ENCODE assay signal across 12 cellular contexts in the genomic region with DNA sequence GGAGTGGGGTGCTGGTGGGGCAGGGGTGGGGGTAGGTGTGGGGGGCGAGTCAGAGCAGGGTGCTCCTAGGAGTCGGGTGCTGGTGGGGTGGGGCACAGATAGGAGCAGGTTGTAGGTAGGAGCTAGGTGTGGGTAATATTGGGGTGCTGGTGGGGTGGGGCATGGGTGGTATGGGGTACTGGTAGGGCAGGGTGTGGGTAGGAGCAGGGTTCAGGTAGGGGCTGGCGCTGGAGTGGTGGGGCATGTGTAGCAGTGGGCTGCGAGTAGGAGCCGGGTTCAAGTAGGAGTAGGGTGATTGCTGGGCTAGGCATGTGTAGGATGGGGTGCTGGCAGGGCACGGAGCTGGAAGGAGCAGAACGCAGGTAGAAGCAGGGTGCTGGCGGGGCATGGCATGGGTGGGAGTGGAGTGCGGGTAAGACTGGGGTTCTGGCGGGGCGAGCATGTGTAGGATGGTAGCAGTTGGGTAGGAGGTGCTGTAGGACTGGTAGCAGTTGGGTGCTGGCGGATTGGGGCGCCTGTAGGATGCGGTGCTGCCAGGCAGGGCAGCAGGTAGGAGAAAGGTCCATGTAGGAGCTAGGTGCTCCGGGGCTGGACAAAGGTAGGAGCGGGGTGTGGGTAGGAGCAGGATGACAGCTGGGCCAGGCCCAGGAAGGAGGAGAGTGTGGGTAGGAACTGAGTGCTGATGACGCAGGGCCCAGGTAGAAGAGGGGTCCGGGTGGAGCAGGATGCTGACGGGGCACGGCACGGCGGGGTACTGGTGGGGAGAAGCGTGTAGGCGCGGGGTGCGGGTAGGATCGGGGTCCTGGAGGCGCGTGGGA.
DNase-seq lines count a peak whose midpoint lies in the region; ATAC-seq and TF ChIP-seq lines count a peak whose summit lies in the region.
"Had no signal": no experiment of that assay in that cellular context is flagged by ENCODE, and none has a peak within 500 bp of the region (broad histone marks: within the 10 kb centered on the region; RNA-seq: fewer than 3 reads in every experiment).

No MANE protein-coding gene starts in this region.

- H3K4me2 ChIP-seq in hepatocyte, result peak overlapping the region; percentile 67

- DNase-seq in DMS53 (lab: John Stamatoyannopoulos, UW) (peak; percentile 47), DMS53 treated with DMSO at 0.1 percent for 48 hours (lab: John Stamatoyannopoulos, UW; ENCODE audit: unreplicated experiment) (no peak), hepatocyte (ENCODE audit: low spot score) (no peak), germinal center (ENCODE audit: low spot score) (no peak), middle frontal gyrus (ENCODE audit: extremely low spot score, low spot score) (no peak), AG08395 (ENCODE audit: low spot score) (no peak)
- DNase-seq in activated T-cell treated with anti-CD3 and anti-CD28 coated beads, Interleukin-2, amount 50 U/mL, for 4 hours, result no peak
- peak; percentile 28 for DNase-seq in stimulated activated CD8-positive, alpha-beta memory T cell treated with anti-CD3 and anti-CD28 coated beads, Interleukin-4, amount 100 ng/mL, for 48 hours
- DNase-seq: esophagus squamous epithelium, NCI-H2107 had no signal

- peak overlapping the region; percentile 81 for H3K4me3 Mint-ChIP-seq in activated T-cell treated with anti-CD3 and anti-CD28 coated beads, Interleukin-2, amount 50 U/mL, for 4 hours

- H3K27ac ChIP-seq in hepatocyte, result no peak overlapping the region
- H3K27ac ChIP-seq: 22Rv1, esophagus squamous epithelium, thyroid gland had no signal

- peak; percentile 46 to 53 for ATAC-seq in activated T-cell treated with anti-CD3 and anti-CD28 coated beads, Interleukin-2, amount 50 U/mL, for 4 hours

- no peak overlapping the region for H2AFZ ChIP-seq in hepatocyte

- no peaks in the 10 kb centered on the region for H4K20me1 ChIP-seq in hepatocyte (ENCODE audit: insufficient read depth, poor library complexity, severe bottlenecking)

- H3K36me3 ChIP-seq in hepatocyte (replicated peaks; ENCODE audit: insufficient read depth, low read depth), result no peaks in the 10 kb centered on the region
- H3K36me3 ChIP-seq: esophagus squamous epithelium, thyroid gland had no signal

- H3K9me3 Mint-ChIP-seq in activated T-cell treated with anti-CD3 and anti-CD28 coated beads, Interleukin-2, amount 50 U/mL, for 4 hours, result no peaks in the 10 kb centered on the region

- H3K79me2 ChIP-seq in hepatocyte, result no peaks in the 10 kb centered on the region

- H3K36me3 Mint-ChIP-seq in activated T-cell treated with anti-CD3 and anti-CD28 coated beads, Interleukin-2, amount 50 U/mL, for 4 hours (ENCODE audit: insufficient read depth), result no peaks in the 10 kb centered on the region

- peaks cover 19% of the 10 kb centered on the region for H3K27me3 Mint-ChIP-seq in activated T-cell treated with anti-CD3 and anti-CD28 coated beads, Interleukin-2, amount 50 U/mL, for 4 hours (ENCODE audit: low read depth)

- peaks cover 13% of the 10 kb centered on the region for H3K4me1 Mint-ChIP-seq in activated T-cell treated with anti-CD3 and anti-CD28 coated beads, Interleukin-2, amount 50 U/mL, for 4 hours (ENCODE audit: low read depth)

- no peaks in the 10 kb centered on the region for H3K9me3 ChIP-seq in hepatocyte (ENCODE audit: low read depth)
- H3K9me3 ChIP-seq: esophagus squamous epithelium, thyroid gland had no signal

- H3K4me1 ChIP-seq in hepatocyte (ENCODE audit: insufficient read depth), result peaks cover 9% of the 10 kb centered on the region

- TF ChIP-seq CTCF in hepatocyte (IDR thresholded peaks at IDR 0.05; ENCODE audit: poor library complexity), result no peak

- 81% methylated on average over 18 of the region's 29 CpGs for WGBS in hepatocyte (ENCODE audit: low lambda C conversion rate, missing lambda C conversion rate)

- no peak overlapping the region for H3K4me3 ChIP-seq in hepatocyte
- H3K4me3 ChIP-seq: thyroid gland had no signal

- H3K9me2 ChIP-seq in hepatocyte (replicated peaks; ENCODE audit: insufficient read depth), result no peaks in the 10 kb centered on the region

- H3K27me3 ChIP-seq in hepatocyte, result no peaks in the 10 kb centered on the region
- H3K27me3 ChIP-seq: thyroid gland had no signal

Comparison
In these comparisons a context has a peak if more than half of its experiments do, and no peak if none do; other contexts are left out.
1. DNase-seq: peak in DMS53 (single experiment) and stimulated activated CD8-positive, alpha-beta memory T cell treated with anti-CD3 and anti-CD28 coated beads, Interleukin-4, amount 100 ng/mL, for 48 hours (single experiment); none in DMS53 treated with DMSO at 0.1 percent for 48 hours (single experiment), activated T-cell treated with anti-CD3 and anti-CD28 coated beads, Interleukin-2, amount 50 U/mL, for 4 hours (single experiment), hepatocyte (single experiment), germinal center (single experiment), middle frontal gyrus (single experiment) and AG08395 (single experiment).